In genomic region chr9:120889606-120890396, GRCh38 we compare ENCODE assay signal across 8 cellular contexts. TPM values are rescaled to one million over a fixed set of nuclear protein-coding genes. Genes with fewer than 3 reads are reported as not detected.
DNase-seq lines count a peak whose midpoint lies in the region; ATAC-seq and TF ChIP-seq lines count a peak whose summit lies in the region.

No MANE protein-coding gene starts in this region.

- intact Hi-C loops in esophagus squamous epithelium (cut with DNase I), result no loop called here
- intact Hi-C loops in left lung (cut with DNase I), result no loop called here

- H3K27me3 Mint-ChIP-seq in activated T-cell treated with anti-CD3 and anti-CD28 coated beads, Interleukin-2, amount 50 U/mL, for 4 hours (ENCODE audit: low read depth), result no peaks in the 10 kb centered on the region

- H3K36me3 ChIP-seq in esophagus squamous epithelium (no peaks in the 10 kb centered on the region), suprapubic skin (no peaks in the 10 kb centered on the region), left lung (no peaks in the 10 kb centered on the region)

- WGBS in esophagus squamous epithelium, 2 donors, result 69 to 72% methylated on average over 3 of the region's 3 CpGs
- 48% methylated on average over 3 of the region's 3 CpGs for WGBS in suprapubic skin

- ATAC-seq in activated T-cell treated with anti-CD3 and anti-CD28 coated beads, Interleukin-2, amount 50 U/mL, for 4 hours, result no peak
- ATAC-seq in left lung (no peak), HG03159 (IDR thresholded peaks at IDR 0.05; ENCODE audit: unreplicated experiment) (no peak), HG03095 (IDR thresholded peaks at IDR 0.05; ENCODE audit: unreplicated experiment) (no peak)

- no peak for TF ChIP-seq CTCF in esophagus squamous epithelium (IDR thresholded peaks at IDR 0.05)
- TF ChIP-seq CTCF in suprapubic skin (IDR thresholded peaks at IDR 0.05), result no peak
- no peak for TF ChIP-seq CTCF in left lung (IDR thresholded peaks at IDR 0.05)

- peaks cover 3% of the 10 kb centered on the region for H3K36me3 Mint-ChIP-seq in activated T-cell treated with anti-CD3 and anti-CD28 coated beads, Interleukin-2, amount 50 U/mL, for 4 hours (ENCODE audit: insufficient read depth)

- no peaks in the 10 kb centered on the region for H3K9me3 ChIP-seq in esophagus squamous epithelium
- H3K9me3 ChIP-seq in suprapubic skin, result no peaks in the 10 kb centered on the region
- H3K9me3 ChIP-seq in left lung, result no peaks in the 10 kb centered on the region

- H3K27ac ChIP-seq in esophagus squamous epithelium (peak overlapping the region; percentile 46 to 90 (median 82)), suprapubic skin (peak overlapping the region; percentile 35), left lung (peak overlapping the region in 1 of 2 donors; percentile 1)

- H3K4me3 Mint-ChIP-seq in activated T-cell treated with anti-CD3 and anti-CD28 coated beads, Interleukin-2, amount 50 U/mL, for 4 hours, result peak overlapping the region; percentile 72

- no peaks in the 10 kb centered on the region for H3K9me3 Mint-ChIP-seq in activated T-cell treated with anti-CD3 and anti-CD28 coated beads, Interleukin-2, amount 50 U/mL, for 4 hours

- no peaks in the 10 kb centered on the region for H3K27me3 ChIP-seq in esophagus squamous epithelium
- no peaks in the 10 kb centered on the region for H3K27me3 ChIP-seq in suprapubic skin
- peaks cover 0 to 1% of the 10 kb centered on the region in 2 donors for H3K27me3 ChIP-seq in left lung

- H3K4me3 ChIP-seq in esophagus squamous epithelium (no peak overlapping the region), suprapubic skin (no peak overlapping the region), left lung (no peak overlapping the region)

- DNase-seq in activated T-cell treated with anti-CD3 and anti-CD28 coated beads, Interleukin-2, amount 50 U/mL, for 4 hours, result no peak
- DNase-seq in activated T-cell treated with anti-CD3 and anti-CD28 coated beads for 4 hours (no peak), OCI-M1 (lab: John Stamatoyannopoulos, UW) (peak; percentile 28), esophagus squamous epithelium (lab: John Stamatoyannopoulos, UW) (no peak), suprapubic skin (ENCODE audit: low spot score in 2 of 2) (no peak), left lung (no peak)

- TF ChIP-seq EP300 in suprapubic skin (IDR thresholded peaks at IDR 0.05), result no peak

- H3K4me1 ChIP-seq in esophagus squamous epithelium (peaks cover 5 to 58% (median 19%) of the 10 kb centered on the region in 3 donors), suprapubic skin (peaks cover 20% of the 10 kb centered on the region), left lung (peaks cover 19 to 25% of the 10 kb centered on the region in 2 donors)

- peaks cover 73% of the 10 kb centered on the region for H3K4me1 Mint-ChIP-seq in activated T-cell treated with anti-CD3 and anti-CD28 coated beads, Interleukin-2, amount 50 U/mL, for 4 hours (ENCODE audit: low read depth)

- no peak for TF ChIP-seq POLR2A in esophagus squamous epithelium (IDR thresholded peaks at IDR 0.05)
- TF ChIP-seq POLR2A in suprapubic skin (IDR thresholded peaks at IDR 0.05), result no peak

RNA-seq across cellular contexts. Expression of gene PHF19, which starts 12.8 kb away (rescaled TPM):
- 10 to 100 TPM; 59.2 to 75.1 (median 64.8) TPM for total RNA-seq in activated T-cell treated with anti-CD3 and anti-CD28 coated beads, Interleukin-2, amount 50 U/mL, for 4 hours
- total RNA-seq in esophagus squamous epithelium (10 to 100 TPM; 12.8 to 40.0 (median 30.9) TPM), suprapubic skin (10 to 100 TPM; 11.3 to 15.5 (median 13.8) TPM), left lung (10 to 100 TPM; 37.0 to 40.2 TPM)

RNA-seq across cellular contexts. Expression of gene TRAF1, which starts 36.8 kb away (rescaled TPM):
- total RNA-seq in activated T-cell treated with anti-CD3 and anti-CD28 coated beads, Interleukin-2, amount 50 U/mL, for 4 hours, result 100 to 1,000 TPM; 256 to 343 (median 265) TPM
- total RNA-seq in esophagus squamous epithelium (1 to 10 TPM; 2.5 to 5.7 (median 2.8) TPM), suprapubic skin (10 to 100 TPM in 1 of 4 donors, 1 to 10 TPM in 3; 3.5 to 12.2 (median 7.5) TPM), left lung (1 to 10 TPM; 4.4 to 6.8 TPM)

RNA-seq across cellular contexts. Expression of gene PSMD5, which starts 47.1 kb away (rescaled TPM):
- total RNA-seq in activated T-cell treated with anti-CD3 and anti-CD28 coated beads, Interleukin-2, amount 50 U/mL, for 4 hours, result 10 to 100 TPM; 64.3 to 75.9 (median 73.3) TPM
- total RNA-seq in esophagus squamous epithelium (10 to 100 TPM; 21.4 to 35.3 (median 33.3) TPM), suprapubic skin (10 to 100 TPM; 30.7 to 47.7 (median 33.0) TPM), left lung (10 to 100 TPM; 47.3 to 52.1 TPM)

Comparison
In these comparisons a context has a peak if more than half of its experiments do, and no peak if none do; other contexts are left out.
1. RNA of gene TRAF1, which starts 36.8 kb away (total RNA-seq): 256 to 343 TPM in activated T-cell treated with anti-CD3 and anti-CD28 coated beads, Interleukin-2, amount 50 U/mL, for 4 hours; 3.5 to 12.2 TPM in suprapubic skin, 4.4 to 6.8 TPM in left lung and 2.5 to 5.7 TPM in esophagus squamous epithelium; every median in the first group is over 10 times any median in the second.